ENCODE assay signal across 12 cellular contexts in the genomic region with DNA sequence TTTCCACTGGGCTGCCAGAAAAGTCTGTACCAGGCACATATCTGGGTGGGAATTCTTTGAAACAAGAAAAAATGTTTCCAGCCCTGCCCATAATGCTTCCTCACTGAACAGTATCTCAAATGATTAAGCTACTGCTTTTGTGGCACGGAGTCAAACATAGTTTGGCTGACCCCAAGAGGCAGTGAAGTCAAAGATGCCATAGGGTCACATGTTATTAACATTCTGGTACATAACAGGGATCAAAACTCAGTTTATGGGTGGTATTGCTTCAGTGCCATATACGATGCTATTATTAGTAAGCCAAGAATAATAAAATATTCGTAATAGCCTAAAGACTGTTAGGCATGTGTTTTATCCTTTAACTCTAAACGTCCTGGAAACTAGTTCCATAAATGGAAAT.
DNase-seq lines count a peak whose midpoint lies in the region; ATAC-seq and TF ChIP-seq lines count a peak whose summit lies in the region.
"Had no signal": no experiment of that assay in that cellular context is flagged by ENCODE, and none has a peak within 500 bp of the region (broad histone marks: within the 10 kb centered on the region; RNA-seq: fewer than 3 reads in every experiment).

No MANE protein-coding gene starts in this region.

- H3K4me1 ChIP-seq in aorta (ENCODE audit: control insufficient read depth in 1 of 2, insufficient read depth in 2 of 2, low read length in 2 of 2), result peaks cover 15 to 28% of the 10 kb centered on the region in 2 donors

- H3K4me1 Mint-ChIP-seq in mesothelial cell of epicardium, result peaks cover 55% of the 10 kb centered on the region
- H3K4me1 Mint-ChIP-seq: activated B cell treated with CpG ODN at 0.5 μM for 24 hours had no signal

- WGBS in aorta, 2 donors, result 3 to 5% methylated on average over 4 of the region's 4 CpGs

- H3K36me3 Mint-ChIP-seq in mesothelial cell of epicardium, result peaks cover 27% of the 10 kb centered on the region

- no peak for TF ChIP-seq CTCF in mesothelial cell of epicardium (IDR thresholded peaks at IDR 0.05; ENCODE audit: unreplicated experiment)

- intact Hi-C loops in Right ventricle myocardium inferior (cut with DNase I) (no loop called here), cardiac septum (cut with DNase I) (loop anchor here (2.0 kb wide), 2 partner anchors 71 to 129 kb away; no protein-coding TSS in a partner anchor), aorta (cut with DNase I) (loop anchor here in 1 of 2 donors (5.0 kb wide), 1 partner anchor 33 kb away; no protein-coding TSS in a partner anchor)

- H3K27me3 Mint-ChIP-seq in mesothelial cell of epicardium (ENCODE audit: low read depth), result no peaks in the 10 kb centered on the region
- H3K27me3 Mint-ChIP-seq: activated B cell treated with CpG ODN at 0.5 μM for 24 hours had no signal

- peak overlapping the region; percentile 76 for H3K27ac ChIP-seq in epithelial cell of prostate
- H3K27ac ChIP-seq in aorta (ENCODE audit: low read depth in 1 of 2, low read length in 2 of 2), result peak overlapping the region; percentile 93 to 98
- H3K27ac ChIP-seq: 22Rv1 had no signal

- DNase-seq in Right ventricle myocardium inferior (ENCODE audit: missing footprints) (no peak), cardiac septum (ENCODE audit: low spot score) (no peak), epithelial cell of prostate (ENCODE audit: low read depth, low spot score) (no peak), mesothelial cell of epicardium (ENCODE audit: low spot score in 2 of 2, unreplicated experiment in 2 of 2) (no peak), aorta (no peak), KG1 (lab: John Stamatoyannopoulos, UW) (no peak), SIG-M5 (lab: John Stamatoyannopoulos, UW) (no peak)
- DNase-seq: activated B cell treated with CpG ODN at 0.5 μM for 24 hours, NCI-H524 had no signal

- no peaks in the 10 kb centered on the region for H3K27me3 ChIP-seq in aorta (ENCODE audit: control insufficient read depth in 1 of 2, insufficient read depth in 2 of 2, low read length in 1 of 2)

- no peak overlapping the region for H3K4me3 ChIP-seq in aorta (ENCODE audit: low read length in 2 of 2)
- H3K4me3 ChIP-seq: GM23338 had no signal

- H3K36me3 ChIP-seq in aorta (ENCODE audit: control insufficient read depth in 1 of 2, insufficient read depth in 2 of 2, low read length in 1 of 2), result peaks cover 2% of the 10 kb centered on the region in 2 donors

- no peaks in the 10 kb centered on the region for H3K9me3 Mint-ChIP-seq in mesothelial cell of epicardium
- H3K9me3 Mint-ChIP-seq: activated B cell treated with CpG ODN at 0.5 μM for 24 hours, GM23338 had no signal

- H3K9me3 ChIP-seq in aorta (ENCODE audit: control insufficient read depth, low read length), result no peaks in the 10 kb centered on the region

- peak overlapping the region; percentile 97 for H3K27ac Mint-ChIP-seq in mesothelial cell of epicardium
- H3K27ac Mint-ChIP-seq: activated B cell treated with CpG ODN at 0.5 μM for 24 hours had no signal

- no peak overlapping the region for H3K4me3 Mint-ChIP-seq in mesothelial cell of epicardium
- H3K4me3 Mint-ChIP-seq: activated B cell treated with CpG ODN at 0.5 μM for 24 hours, GM23338 had no signal

- peak; percentile 51 for ATAC-seq in Right ventricle myocardium inferior
- ATAC-seq in aorta (ENCODE audit: low FRiP score), result peak; percentile 41
- no peak for ATAC-seq in HG02588 (IDR thresholded peaks at IDR 0.05; ENCODE audit: unreplicated experiment)
- ATAC-seq: GM23338 had no signal
